Comparison of ENCODE assay signal across 8 cellular contexts in the genomic region with DNA sequence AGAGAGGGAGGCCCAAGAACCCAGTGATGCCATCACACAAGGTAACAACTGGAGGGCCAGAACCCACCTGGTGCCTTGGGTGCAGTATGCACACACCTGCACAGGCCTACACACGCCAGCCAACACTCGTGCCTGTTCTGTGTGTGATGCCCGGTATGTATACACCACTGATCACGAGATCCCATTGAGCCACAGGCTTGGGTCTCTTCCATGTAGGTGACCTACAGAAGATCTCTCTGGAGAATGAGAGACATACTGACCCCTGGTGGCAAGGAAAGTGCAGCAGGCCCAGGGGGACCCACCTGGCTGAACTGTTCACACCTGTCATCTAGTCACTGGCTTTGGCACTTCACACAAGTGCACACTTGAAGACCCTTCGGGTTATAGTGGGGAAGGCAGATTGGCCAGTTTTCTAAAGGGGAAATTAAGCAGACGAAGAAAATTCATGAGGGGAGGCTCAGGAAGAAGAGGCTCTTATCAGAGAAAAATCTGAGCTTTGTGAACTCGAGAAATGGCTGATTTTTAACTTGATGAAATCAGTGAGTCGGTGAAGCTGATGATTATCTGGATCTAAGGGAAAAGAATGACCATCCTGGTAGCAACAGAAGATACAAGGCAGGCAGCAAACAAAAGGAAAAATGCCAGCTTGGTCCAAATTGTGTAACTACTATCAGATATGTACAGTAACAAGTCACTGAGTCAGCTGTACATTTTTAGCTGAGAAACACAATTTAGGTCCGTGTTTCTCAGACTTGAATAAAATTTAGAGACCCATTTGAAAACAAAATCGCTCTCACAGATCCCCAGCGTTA.
DNase-seq lines count a peak whose midpoint lies in the region; ATAC-seq and TF ChIP-seq lines count a peak whose summit lies in the region.

No MANE protein-coding gene starts in this region.

- TF ChIP-seq CTCF in GM12865 (IDR thresholded peaks at IDR 0.05; ENCODE audit: insufficient read depth, low read depth, low read length, missing control alignments), result peak; percentile 78

- H3K27ac Mint-ChIP-seq in activated T-cell treated with anti-CD3 and anti-CD28 coated beads, Interleukin-2, amount 50 U/mL, for 72 hours, result no peak overlapping the region

- no peaks in the 10 kb centered on the region for H3K9me3 Mint-ChIP-seq in activated T-cell treated with anti-CD3 and anti-CD28 coated beads, Interleukin-2, amount 50 U/mL, for 72 hours

- peaks cover 5% of the 10 kb centered on the region for H3K4me1 Mint-ChIP-seq in activated T-cell treated with anti-CD3 and anti-CD28 coated beads, Interleukin-2, amount 50 U/mL, for 72 hours (ENCODE audit: low read depth)

- H3K4me3 Mint-ChIP-seq in activated T-cell treated with anti-CD3 and anti-CD28 coated beads, Interleukin-2, amount 50 U/mL, for 72 hours, result no peak overlapping the region

- no peaks in the 10 kb centered on the region for H3K36me3 Mint-ChIP-seq in activated T-cell treated with anti-CD3 and anti-CD28 coated beads, Interleukin-2, amount 50 U/mL, for 72 hours (ENCODE audit: insufficient read depth in 2 of 2)

- peak; percentile 58 for DNase-seq in GM12865 (ENCODE audit: low read depth)
- peak; percentile 59 for DNase-seq in NCI-H748 treated with DMSO at 0.1 percent for 48 hours (lab: John Stamatoyannopoulos, UW)
- DNase-seq in activated T-cell treated with anti-CD3 and anti-CD28 coated beads, Interleukin-2, amount 50 U/mL, for 72 hours, result peak; percentile 56 to 58
- DNase-seq in left cardiac atrium, result no peak
- DNase-seq in stimulated activated CD4-positive, alpha-beta T cell treated with anti-CD3 and anti-CD28 coated beads, Interleukin-2, amount 100 ng/mL, for 48 hours, result peak; percentile 36 to 39
- no peak for DNase-seq in AG08396 (ENCODE audit: low spot score)

- no peak overlapping the region for H3K4me3 ChIP-seq in GM12865 (ENCODE audit: low read depth, low read length)

- intact Hi-C loops in left cardiac atrium (cut with DNase I), result loop anchor here in 1 of 2 donors (10.0 kb wide), 1 partner anchor 477 kb away; no protein-coding TSS in a partner anchor

- peak; percentile 62 for ATAC-seq in HG02852 (IDR thresholded peaks at IDR 0.05; ENCODE audit: unreplicated experiment)
- peak; percentile 64 to 68 for ATAC-seq in activated T-cell treated with anti-CD3 and anti-CD28 coated beads, Interleukin-2, amount 50 U/mL, for 72 hours (replicated peaks in 1 of 2)
- peak; percentile 38 to 47 for ATAC-seq in left cardiac atrium
- no peak for ATAC-seq in GM21528 (IDR thresholded peaks at IDR 0.05; ENCODE audit: low FRiP score, unreplicated experiment)

- H3K27me3 Mint-ChIP-seq in activated T-cell treated with anti-CD3 and anti-CD28 coated beads, Interleukin-2, amount 50 U/mL, for 72 hours (ENCODE audit: low read depth), result no peaks in the 10 kb centered on the region

Comparison
In these comparisons a context has a peak if more than half of its experiments do, and no peak if none do; other contexts are left out.
1. DNase-seq: peak in GM12865 (single experiment), NCI-H748 treated with DMSO at 0.1 percent for 48 hours (single experiment), activated T-cell treated with anti-CD3 and anti-CD28 coated beads, Interleukin-2, amount 50 U/mL, for 72 hours (2 of 2) and stimulated activated CD4-positive, alpha-beta T cell treated with anti-CD3 and anti-CD28 coated beads, Interleukin-2, amount 100 ng/mL, for 48 hours (2 of 2); none in left cardiac atrium (single experiment) and AG08396 (single experiment).